8 cellular contexts compared by ENCODE assay signal in genomic region chr11:45917623-45918330, GRCh38. TPM values are rescaled to one million over a fixed set of nuclear protein-coding genes. Genes with fewer than 3 reads are reported as not detected.
DNase-seq lines count a peak whose midpoint lies in the region; ATAC-seq and TF ChIP-seq lines count a peak whose summit lies in the region.

Gene PEX16, minus strand, starts transcription at chr11:45917877. Its CDS starts 66 bp downstream, at chr11:45917811.

- H3K4me3 Mint-ChIP-seq in chondrocyte (ENCODE audit: unreplicated experiment): peak within 1 kb of the TSS; percentile 89

- TF ChIP-seq POLR2A in GM19193 (IDR thresholded peaks at IDR 0.05; ENCODE audit: extremely low read depth, insufficient read depth, insufficient read length): peak; percentile 94

- H3K4me3 ChIP-seq in kidney epithelial cell (ENCODE audit: low read depth, low read length): peak within 1 kb of the TSS; percentile 93

- no peaks in the 10 kb centered on the region for H3K9me3 Mint-ChIP-seq in chondrocyte (ENCODE audit: low read depth)

- H3K27me3 ChIP-seq in kidney epithelial cell (ENCODE audit: control insufficient read depth, insufficient read depth, low read length): peaks cover 20% of the 10 kb centered on the region

- DNase-seq in AML-193 (lab: John Stamatoyannopoulos, UW) (peak; percentile 95 to 96), NCI-H510A treated with DMSO at 0.1 percent for 48 hours (lab: John Stamatoyannopoulos, UW) (peak; percentile 52), chondrocyte (ENCODE audit: low spot score) (peak; percentile 100), kidney epithelial cell (ENCODE audit: low read depth) (peak; percentile 98)
- peak; percentile 87 to 88 for DNase-seq in activated CD4-positive, alpha-beta T cell treated with anti-CD3 and anti-CD28 coated beads for 24 hours (ENCODE audit: low read depth in 2 of 2)
- peak; percentile 88 to 95 for DNase-seq in stimulated activated CD4-positive, alpha-beta T cell treated with anti-CD3 and anti-CD28 coated beads, Interleukin-15, amount 100 ng/mL, for 48 hours (ENCODE audit: low read depth in 2 of 2)

- ATAC-seq in HG03439 (IDR thresholded peaks at IDR 0.05; ENCODE audit: unreplicated experiment): peak; percentile 80

- peaks cover 16% of the 10 kb centered on the region for H3K4me1 Mint-ChIP-seq in chondrocyte (ENCODE audit: low read depth)

- TF ChIP-seq CTCF in chondrocyte (IDR thresholded peaks at IDR 0.05): no peak
- no peak for TF ChIP-seq CTCF in kidney epithelial cell (IDR thresholded peaks at IDR 0.05; ENCODE audit: insufficient read depth, low read length, poor library complexity, severe bottlenecking)

- peak within 1 kb of the TSS; percentile 96 for H3K27ac Mint-ChIP-seq in chondrocyte (ENCODE audit: unreplicated experiment)

- H3K36me3 ChIP-seq in kidney epithelial cell (ENCODE audit: control insufficient read depth, insufficient read depth, low read length): peaks cover 2% of the 10 kb centered on the region

- H3K27me3 Mint-ChIP-seq in chondrocyte (ENCODE audit: low read depth): peaks cover 5% of the 10 kb centered on the region

- H3K36me3 Mint-ChIP-seq in chondrocyte (ENCODE audit: low read depth): peaks cover 2% of the 10 kb centered on the region

RNA-seq across cellular contexts. Expression of gene PEX16, which starts in this region (rescaled TPM):
- total RNA-seq in chondrocyte (17.5 to 22.8 TPM (median 20.4 TPM) in 3 replicates), kidney epithelial cell (37.4 and 52.0 TPM in 2 replicates)

Comparison
In these comparisons a context has a peak if more than half of its experiments do, and no peak if none do; other contexts are left out.
1. Peak in every context shown above with its lines: DNase-seq, ATAC-seq and H3K4me3 ChIP-seq.